In genomic region chr3:100561459-100562158, GRCh38 we compare ENCODE assay signal across 14 cellular contexts. TPM values are rescaled to one million over a fixed set of nuclear protein-coding genes. Genes with fewer than 3 reads are reported as not detected.
DNase-seq lines count a peak whose midpoint lies in the region; ATAC-seq and TF ChIP-seq lines count a peak whose summit lies in the region.
"Had no signal": no experiment of that assay in that cellular context is flagged by ENCODE, and none has a peak within 500 bp of the region (broad histone marks: within the 10 kb centered on the region; RNA-seq: fewer than 3 reads in every experiment).

No MANE protein-coding gene starts in this region.

- no peak for ATAC-seq in GM21737 (IDR thresholded peaks at IDR 0.05; ENCODE audit: unreplicated experiment)
- ATAC-seq: body of pancreas, heart left ventricle, T-cell had no signal

- POLR2A ChIA-PET in HEK293T (lab: Yijun Ruan, JAX): no interaction called here

- H3K4me1 ChIP-seq in NT2/D1 (ENCODE audit: insufficient read depth, insufficient read length): no peaks in the 10 kb centered on the region
- H3K4me1 ChIP-seq: body of pancreas had no signal

- H3K9ac ChIP-seq in NT2/D1 (ENCODE audit: insufficient read length, low read depth): no peak overlapping the region

- H3K36me3 ChIP-seq in NT2/D1 (ENCODE audit: insufficient read depth, insufficient read length, low read length): no peaks in the 10 kb centered on the region
- H3K36me3 ChIP-seq: heart left ventricle had no signal

- CTCF ChIA-PET in HEK293T (lab: Yijun Ruan, JAX): interaction anchor here (0.6 kb wide), 1 partner anchor 80 kb away, joined by 4 read pairs; no protein-coding TSS in a partner anchor

- H3K27me3 ChIP-seq in NT2/D1 (ENCODE audit: insufficient read depth, insufficient read length): no peaks in the 10 kb centered on the region
- H3K27me3 ChIP-seq: body of pancreas, heart left ventricle had no signal

- H3K9me3 ChIP-seq in NT2/D1 (ENCODE audit: insufficient read depth, low read length): no peaks in the 10 kb centered on the region
- H3K9me3 ChIP-seq: body of pancreas, heart left ventricle had no signal

- no peak overlapping the region for H3K4me3 ChIP-seq in NT2/D1 (ENCODE audit: insufficient read length, low read depth)
- H3K4me3 ChIP-seq: body of pancreas, heart left ventricle had no signal

- DNase-seq in D341Med (ENCODE audit: low spot score) (peak; percentile 55), NT2/D1 (ENCODE audit: low read depth, low spot score) (peak; percentile 57), fibroblast of gingiva (ENCODE audit: low read depth) (peak; percentile 89), putamen (ENCODE audit: low spot score) (peak; percentile 9), occipital lobe (lab: John Stamatoyannopoulos, UW) (no peak), HEK293T (ENCODE audit: extremely low spot score) (no peak), RKO (ENCODE audit: low spot score) (no peak)
- DNase-seq: body of pancreas, Calu3, heart left ventricle, KBM-7, NCI-H510A, T-cell had no signal

TF ChIP-seq in HEK293T, 16 proteins besides CTCF, POLR2A, EP300 and RAD21:
- TF ChIP-seq CTBP1 (IDR thresholded peaks at IDR 0.05; ENCODE audit: borderline replicate concordance) (no peak), SP1 (IDR thresholded peaks at IDR 0.05) (no peak), LEF1 (IDR thresholded peaks at IDR 0.05; ENCODE audit: borderline replicate concordance) (no peak), PKNOX1 (IDR thresholded peaks at IDR 0.05) (no peak), HDGF (IDR thresholded peaks at IDR 0.05; ENCODE audit: borderline replicate concordance) (no peak), ELF4 (IDR thresholded peaks at IDR 0.05) (no peak), FOXA1 (IDR thresholded peaks at IDR 0.05) (no peak), NFRKB (IDR thresholded peaks at IDR 0.05) (no peak), SUZ12 (IDR thresholded peaks at IDR 0.05) (no peak), ARNT (IDR thresholded peaks at IDR 0.05) (no peak), TARDBP (IDR thresholded peaks at IDR 0.05) (no peak), BHLHE40 (IDR thresholded peaks at IDR 0.05; ENCODE audit: borderline replicate concordance) (no peak), L3MBTL2 (conservative IDR thresholded peaks at IDR 0.05) (no peak), ZNF384 (IDR thresholded peaks at IDR 0.05) (no peak), FOXK2 (IDR thresholded peaks at IDR 0.05) (no peak), FOXM1 (IDR thresholded peaks at IDR 0.05; ENCODE audit: borderline replicate concordance) (no peak)

RNA-seq across cellular contexts. Expression of gene ADGRG7, which starts 47.8 kb away (rescaled TPM):
- not detected for total RNA-seq in occipital lobe
- total RNA-seq: body of pancreas, T-cell had no signal

Comparison
In these comparisons a context has a peak if more than half of its experiments do, and no peak if none do; other contexts are left out.
1. DNase-seq: peak in D341Med (single experiment), NT2/D1 (single experiment), fibroblast of gingiva (single experiment) and putamen (single experiment); none in occipital lobe (single experiment), HEK293T (single experiment) and RKO (single experiment).